Comparison of ENCODE assay signal across 9 cellular contexts in genomic region chr11:11841121-11841604, GRCh38. TPM values are rescaled to one million over a fixed set of nuclear protein-coding genes. Genes with fewer than 3 reads are reported as not detected.
DNase-seq lines count a peak whose midpoint lies in the region; ATAC-seq and TF ChIP-seq lines count a peak whose summit lies in the region.
"Had no signal": no experiment of that assay in that cellular context is flagged by ENCODE, and none has a peak within 500 bp of the region (broad histone marks: within the 10 kb centered on the region; RNA-seq: fewer than 3 reads in every experiment).

No MANE protein-coding gene starts in this region.

- no peaks in the 10 kb centered on the region for H3K36me3 ChIP-seq in suprapubic skin

- DNase-seq in activated T-cell treated with anti-CD3 and anti-CD28 coated beads for 4 hours: peak; percentile 14
- DNase-seq in activated T-cell treated with anti-CD3 and anti-CD28 coated beads, Interleukin-2, amount 50 U/mL, for 24 hours: no peak
- DNase-seq in NCI-H526 treated with DMSO at 0.1 percent for 48 hours (lab: John Stamatoyannopoulos, UW): peak; percentile 74
- peak; percentile 69 for DNase-seq in cerebellar cortex (ENCODE audit: low spot score)
- peak in 1 of 2 donors; percentile 62 for DNase-seq in left colon
- DNase-seq in suprapubic skin (ENCODE audit: low spot score in 2 of 2): peak in 1 of 2 donors; percentile 69
- no peak for DNase-seq in T-helper 17 cell

- H3K27me3 ChIP-seq in suprapubic skin: no peaks in the 10 kb centered on the region

- no peak overlapping the region for H3K27ac Mint-ChIP-seq in activated T-cell treated with anti-CD3 and anti-CD28 coated beads, Interleukin-2, amount 50 U/mL, for 24 hours
- no peak overlapping the region for H3K27ac Mint-ChIP-seq in T-helper 17 cell
- H3K27ac Mint-ChIP-seq: naive thymus-derived CD8-positive, alpha-beta T cell had no signal

- H3K27ac ChIP-seq in suprapubic skin: peak overlapping the region; percentile 95

- H3K9me3 ChIP-seq in suprapubic skin (no peaks in the 10 kb centered on the region), T-helper 17 cell (ENCODE audit: control insufficient read depth, low read length, poor library complexity, severe bottlenecking) (no peaks in the 10 kb centered on the region)

- H3K4me1 Mint-ChIP-seq in activated T-cell treated with anti-CD3 and anti-CD28 coated beads, Interleukin-2, amount 50 U/mL, for 24 hours (ENCODE audit: low read depth): peaks cover 4% of the 10 kb centered on the region
- peaks cover 19% of the 10 kb centered on the region for H3K4me1 Mint-ChIP-seq in T-helper 17 cell

- peaks cover 38% of the 10 kb centered on the region for H3K4me1 ChIP-seq in suprapubic skin

- TF ChIP-seq EP300 in suprapubic skin (IDR thresholded peaks at IDR 0.05): no peak

- no peak for TF ChIP-seq POLR2A in suprapubic skin (IDR thresholded peaks at IDR 0.05)

- no peak overlapping the region for H3K4me3 Mint-ChIP-seq in activated T-cell treated with anti-CD3 and anti-CD28 coated beads, Interleukin-2, amount 50 U/mL, for 24 hours
- no peak overlapping the region for H3K4me3 Mint-ChIP-seq in T-helper 17 cell
- H3K4me3 Mint-ChIP-seq: naive thymus-derived CD8-positive, alpha-beta T cell had no signal

- intact Hi-C loops in left colon (cut with DNase I, micrococcal nuclease): no loop called here

- no peak for TF ChIP-seq CTCF in suprapubic skin (IDR thresholded peaks at IDR 0.05)

- H3K27me3 Mint-ChIP-seq in activated T-cell treated with anti-CD3 and anti-CD28 coated beads, Interleukin-2, amount 50 U/mL, for 24 hours: peaks cover 5% of the 10 kb centered on the region
- peaks cover 27% of the 10 kb centered on the region for H3K27me3 Mint-ChIP-seq in T-helper 17 cell

- H3K4me3 ChIP-seq in suprapubic skin: peak overlapping the region; percentile 86

- H3K9me3 Mint-ChIP-seq in activated T-cell treated with anti-CD3 and anti-CD28 coated beads, Interleukin-2, amount 50 U/mL, for 24 hours: no peaks in the 10 kb centered on the region
- H3K9me3 Mint-ChIP-seq: naive thymus-derived CD8-positive, alpha-beta T cell had no signal

- ATAC-seq in HG02852 (IDR thresholded peaks at IDR 0.05; ENCODE audit: unreplicated experiment): peak; percentile 22
- ATAC-seq in left colon: peak; percentile 58
- ATAC-seq in T-helper 17 cell: no peak

- peaks cover 5% of the 10 kb centered on the region for H3K36me3 Mint-ChIP-seq in activated T-cell treated with anti-CD3 and anti-CD28 coated beads, Interleukin-2, amount 50 U/mL, for 24 hours (ENCODE audit: low read depth)
- peaks cover 7% of the 10 kb centered on the region for H3K36me3 Mint-ChIP-seq in T-helper 17 cell (ENCODE audit: low read depth)

- 9% methylated on average over 17 of the region's 17 CpGs for WGBS in suprapubic skin

RNA-seq across cellular contexts. Expression of gene USP47, which starts 0.6 kb away (rescaled TPM):
- 10 to 100 TPM; 35.3 to 38.9 TPM for total RNA-seq in left colon
- total RNA-seq in suprapubic skin: 100 to 1,000 TPM in 1 of 4 donors, 10 to 100 TPM in 3; 56.0 to 102 (median 72.2) TPM
- 10 to 100 TPM; 71.5 to 82.3 TPM for total RNA-seq in T-helper 17 cell

Comparison
In these comparisons a context has a peak if more than half of its experiments do, and no peak if none do; other contexts are left out.
1. DNase-seq: peak in activated T-cell treated with anti-CD3 and anti-CD28 coated beads for 4 hours (single experiment), NCI-H526 treated with DMSO at 0.1 percent for 48 hours (single experiment) and cerebellar cortex (single experiment); none in activated T-cell treated with anti-CD3 and anti-CD28 coated beads, Interleukin-2, amount 50 U/mL, for 24 hours (single experiment) and T-helper 17 cell (0 of 3).